11 cellular contexts compared by ENCODE assay signal in genomic region chr3:109224333-109224732, GRCh38.
DNase-seq lines count a peak whose midpoint lies in the region; TF ChIP-seq lines count a peak whose summit lies in the region.
"Had no signal": no experiment of that assay in that cellular context is flagged by ENCODE, and none has a peak within 500 bp of the region (broad histone marks: within the 10 kb centered on the region; RNA-seq: fewer than 3 reads in every experiment).

No MANE protein-coding gene starts in this region.

- no TSS peak for BruUV-seq in OCI-LY7 (replicated peaks; lab: Mats Ljungman, UMichigan)

- H3K4me3 ChIP-seq in GM06990 (replicated peaks; ENCODE audit: low read depth, low read length): no peak overlapping the region
- H3K4me3 ChIP-seq in OCI-LY7 (ENCODE audit: low read depth, low read length, poor library complexity, severe bottlenecking): no peak overlapping the region
- no peak overlapping the region for H3K4me3 ChIP-seq in iPS DF 6.9 (ENCODE audit: low read length)

- H3K27me3 ChIP-seq in GM06990 (replicated peaks; ENCODE audit: control insufficient read depth, insufficient read depth, low read length): no peaks in the 10 kb centered on the region
- H3K27me3 ChIP-seq in iPS DF 6.9 (ENCODE audit: control insufficient read depth, insufficient read depth, low read length): no peaks in the 10 kb centered on the region

- no peaks in the 10 kb centered on the region for H3K79me2 ChIP-seq in OCI-LY7 (ENCODE audit: insufficient read depth, low read depth, low read length)

- intact Hi-C loops in OCI-LY7 (cut with micrococcal nuclease; ENCODE audit: unreplicated experiment): no loop called here

- H3K4me1 ChIP-seq in OCI-LY7 (ENCODE audit: insufficient read depth, low read length, poor library complexity, severe bottlenecking) (no peaks in the 10 kb centered on the region), iPS DF 6.9 (ENCODE audit: control insufficient read depth, insufficient read depth, low read length) (no peaks in the 10 kb centered on the region)

- H2AFZ ChIP-seq in OCI-LY7 (ENCODE audit: low read length): no peak overlapping the region

- CTCF ChIA-PET in OCI-LY7 (lab: Charles Lee; ENCODE audit: unreplicated experiment): no interaction called here
- CTCF ChIA-PET in GM10248 (lab: Yijun Ruan, JAX): no interaction called here

- no peaks in the 10 kb centered on the region for H4K20me1 ChIP-seq in OCI-LY7 (ENCODE audit: insufficient read depth, low read length)

- no CpG with 5 or more reads among the region's 8 CpGs for WGBS in iPS DF 6.9 (ENCODE audit: insufficient coverage, insufficient read length)

- H3K36me3 ChIP-seq in GM06990 (ENCODE audit: control insufficient read depth, insufficient read depth, low read length): no peaks in the 10 kb centered on the region
- H3K36me3 ChIP-seq in OCI-LY7 (ENCODE audit: insufficient read depth, low read length): no peaks in the 10 kb centered on the region
- no peaks in the 10 kb centered on the region for H3K36me3 ChIP-seq in iPS DF 6.9 (ENCODE audit: control insufficient read depth, insufficient read depth, low read length)

- H3K9me2 ChIP-seq in OCI-LY7 (ENCODE audit: insufficient read depth, low read length): no peaks in the 10 kb centered on the region

- H3K27ac ChIP-seq in OCI-LY7 (ENCODE audit: low read depth, low read length, poor library complexity, severe bottlenecking) (no peak overlapping the region), iPS DF 6.9 (ENCODE audit: low read length) (no peak overlapping the region)

- no peaks in the 10 kb centered on the region for H3K9me3 ChIP-seq in OCI-LY7 (ENCODE audit: low read length)
- no peaks in the 10 kb centered on the region for H3K9me3 ChIP-seq in iPS DF 6.9 (ENCODE audit: control insufficient read depth, insufficient read depth, low read length)

- TF ChIP-seq CTCF in GM06990 (IDR thresholded peaks at IDR 0.05; ENCODE audit: insufficient read depth, low read length, poor library complexity, severe bottlenecking) (peak; percentile 16), OCI-LY7 (conservative IDR thresholded peaks at IDR 0.05; ENCODE audit: low read length) (peak; percentile 44), GM10248 (IDR thresholded peaks at IDR 0.05; ENCODE audit: control extremely low read depth, extremely low read depth, low read depth, missing control alignments) (no peak)

- H3K4me2 ChIP-seq in OCI-LY7 (ENCODE audit: low read length): no peak overlapping the region

- POLR2A ChIA-PET in OCI-LY7 (lab: Charles Lee) (no interaction called here), GM10248 (lab: Yijun Ruan, JAX) (no interaction called here)

- DNase-seq in AML-193 (lab: John Stamatoyannopoulos, UW): peak; percentile 1 to 7
- no peak for DNase-seq in GM06990 (ENCODE audit: extremely low read depth, insufficient read length)
- no peak for DNase-seq in OCI-LY7 (ENCODE audit: low spot score)
- peak; percentile 54 for DNase-seq in iPS DF 6.9 (ENCODE audit: low read depth, low spot score)
- no peak for DNase-seq in AG08396 (ENCODE audit: low spot score)
- no peak for DNase-seq in NK-92 (lab: John Stamatoyannopoulos, UW; ENCODE audit: unreplicated experiment)
- no peak for DNase-seq in GM10248 (ENCODE audit: extremely low spot score)
- no peak for DNase-seq in NCI-H774 (lab: John Stamatoyannopoulos, UW)
- DNase-seq: KG1, occipital lobe, T-helper 17 cell had no signal

Comparison
In these comparisons a context has a peak if more than half of its experiments do, and no peak if none do; other contexts are left out.
1. DNase-seq: peak in AML-193 (2 of 2) and iPS DF 6.9 (single experiment); none in GM06990 (single experiment), OCI-LY7 (single experiment), AG08396 (single experiment), NK-92 (single experiment), GM10248 (single experiment) and NCI-H774 (single experiment).